ENCODE assay signal across 8 cellular contexts in the genomic region with DNA sequence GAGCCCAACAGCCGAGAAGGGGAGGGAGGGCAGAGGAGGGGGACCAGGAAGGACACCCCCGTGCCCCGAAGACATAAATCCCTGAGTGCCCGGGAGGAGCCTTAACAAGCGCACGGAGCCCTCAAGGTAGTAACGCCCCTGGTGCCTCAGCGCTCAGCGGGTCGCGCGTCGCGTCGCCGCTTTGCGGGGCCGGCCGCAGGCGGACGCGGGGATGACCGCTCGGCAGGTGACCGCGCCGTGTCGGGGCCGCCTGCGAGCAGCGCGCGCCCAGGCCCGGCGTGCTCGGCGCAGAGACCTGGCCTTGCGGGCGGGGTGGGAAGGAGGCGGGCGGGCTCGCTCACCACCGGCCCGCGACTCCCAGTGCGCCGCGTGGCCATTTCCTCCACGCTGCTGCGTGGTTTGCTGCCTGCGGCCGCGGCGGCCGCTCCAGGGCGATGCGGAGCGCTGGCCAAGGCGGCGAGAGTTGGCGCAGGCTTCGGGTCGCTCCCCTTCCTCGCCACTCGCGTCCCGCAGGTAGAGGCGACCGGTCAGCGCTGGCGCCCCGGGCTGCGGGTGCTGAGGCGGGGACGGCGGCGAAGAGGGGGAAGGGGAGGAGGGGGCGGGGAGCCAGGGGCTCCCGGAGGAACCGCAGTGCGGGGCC. TPM values are rescaled to one million over a fixed set of nuclear protein-coding genes. Genes with fewer than 3 reads are reported as not detected.
DNase-seq lines count a peak whose midpoint lies in the region; ATAC-seq and TF ChIP-seq lines count a peak whose summit lies in the region.

No MANE protein-coding gene starts in this region.

- H3K4me1 Mint-ChIP-seq in CD8-positive, alpha-beta memory T cell: peaks cover 14 to 24% (median 18%) of the 10 kb centered on the region in 3 donors

- CTCF ChIA-PET in CD8-positive, alpha-beta memory T cell (lab: Charles Lee): no interaction called here

- intact Hi-C loops in ascending aorta (cut with DNase I): no loop called here

- WGBS in iPS DF 6.9 (ENCODE audit: insufficient coverage, insufficient read length): no CpG with 5 or more reads among the region's 81 CpGs

- H3K9ac ChIP-seq in skeletal muscle satellite cell (ENCODE audit: low read depth, low read length): no peak overlapping the region

- H3K4me1 ChIP-seq in CD8-positive, alpha-beta memory T cell (ENCODE audit: insufficient read depth, low read length): no peaks in the 10 kb centered on the region
- H3K4me1 ChIP-seq in ascending aorta (peaks cover 0 to 3% of the 10 kb centered on the region in 2 donors), iPS DF 6.9 (ENCODE audit: control insufficient read depth, insufficient read depth, low read length) (peaks cover 2% of the 10 kb centered on the region; the same call in 1 of the 2 replicates), skeletal muscle satellite cell (ENCODE audit: control insufficient read depth, insufficient read depth, low read length) (peaks cover 8% of the 10 kb centered on the region)

- peak overlapping the region in 1 of 8 donors; percentile 45 for H3K27ac Mint-ChIP-seq in CD8-positive, alpha-beta memory T cell

- POLR2A ChIA-PET in CD8-positive, alpha-beta memory T cell (lab: Charles Lee): no interaction called here

- peaks cover 22 to 56% of the 10 kb centered on the region in 2 donors for H3K27me3 Mint-ChIP-seq in CD8-positive, alpha-beta memory T cell

- no peak overlapping the region for H3K27ac ChIP-seq in CD8-positive, alpha-beta memory T cell (ENCODE audit: low read depth, low read length)
- H3K27ac ChIP-seq in ascending aorta (peak overlapping the region; percentile 13 to 15), iPS DF 6.9 (ENCODE audit: low read length) (no peak overlapping the region)

- H3K9me3 Mint-ChIP-seq in CD8-positive, alpha-beta memory T cell: peaks cover 0 to 4% (median 1%) of the 10 kb centered on the region in 5 donors

- H3K36me3 ChIP-seq in CD8-positive, alpha-beta memory T cell (ENCODE audit: insufficient read depth, low read length): no peaks in the 10 kb centered on the region
- H3K36me3 ChIP-seq in ascending aorta (no peaks in the 10 kb centered on the region), iPS DF 6.9 (ENCODE audit: control insufficient read depth, insufficient read depth, low read length) (no peaks in the 10 kb centered on the region), skeletal muscle satellite cell (ENCODE audit: insufficient read depth, low read length) (no peaks in the 10 kb centered on the region)

- no peaks in the 10 kb centered on the region for H3K36me3 Mint-ChIP-seq in CD8-positive, alpha-beta memory T cell

- H3K4me2 ChIP-seq in skeletal muscle satellite cell (ENCODE audit: low read length): peak overlapping the region; percentile 83

- TF ChIP-seq CTCF in ascending aorta (IDR thresholded peaks at IDR 0.05): no peak

- no peak for DNase-seq in CD8-positive, alpha-beta memory T cell
- DNase-seq in ascending aorta (ENCODE audit: low spot score in 2 of 2) (no peak), iPS DF 6.9 (ENCODE audit: low read depth, low spot score) (no peak), NCI-H69 (lab: John Stamatoyannopoulos, UW) (no peak), NCI-H2107 (lab: John Stamatoyannopoulos, UW) (no peak)

- H3K9me3 ChIP-seq in CD8-positive, alpha-beta memory T cell (ENCODE audit: low read length): no peaks in the 10 kb centered on the region
- H3K9me3 ChIP-seq in ascending aorta (no peaks in the 10 kb centered on the region), iPS DF 6.9 (ENCODE audit: control insufficient read depth, insufficient read depth, low read length) (no peaks in the 10 kb centered on the region), skeletal muscle satellite cell (replicated peaks; ENCODE audit: low read length) (no peaks in the 10 kb centered on the region)

- peak overlapping the region in 6 of 7 donors; percentile 72 to 90 (median 76) for H3K4me3 Mint-ChIP-seq in CD8-positive, alpha-beta memory T cell

- H3K27me3 ChIP-seq in CD8-positive, alpha-beta memory T cell (ENCODE audit: insufficient read depth, low read length, poor library complexity, severe bottlenecking): no peaks in the 10 kb centered on the region
- no peaks in the 10 kb centered on the region for H3K27me3 ChIP-seq in ascending aorta
- H3K27me3 ChIP-seq in iPS DF 6.9 (ENCODE audit: control insufficient read depth, insufficient read depth, low read length): peaks cover 4% of the 10 kb centered on the region; the same call in 1 of the 2 replicates
- peaks cover 28% of the 10 kb centered on the region for H3K27me3 ChIP-seq in skeletal muscle satellite cell (ENCODE audit: control insufficient read depth, insufficient read depth, low read length)

- ATAC-seq in GM19452 (IDR thresholded peaks at IDR 0.05; ENCODE audit: unreplicated experiment) (peak; percentile 30), HG03432 (IDR thresholded peaks at IDR 0.05; ENCODE audit: unreplicated experiment) (peak; percentile 32)

- no peak overlapping the region for H3K4me3 ChIP-seq in CD8-positive, alpha-beta memory T cell (ENCODE audit: low read length)
- H3K4me3 ChIP-seq in ascending aorta (peak overlapping the region; percentile 58 to 79), iPS DF 6.9 (ENCODE audit: low read length) (peak overlapping the region; percentile 69), skeletal muscle satellite cell (ENCODE audit: low read length) (peak overlapping the region; percentile 66)

RNA-seq across cellular contexts. Expression of gene CCSER1, which starts 0.6 kb away (rescaled TPM):
- under 1 TPM in 1 of 2 experiments, not detected in 1; 0.20 TPM for total RNA-seq in CD8-positive, alpha-beta memory T cell
- 0.12 TPM for polyA plus RNA-seq in CD8-positive, alpha-beta memory T cell
- 8.9 TPM for total RNA-seq in ascending aorta
- total RNA-seq in skeletal muscle satellite cell (2012; rRNA removed): not detected in 2 replicates

Comparison
In these comparisons a context has a peak if more than half of its experiments do, and no peak if none do; other contexts are left out.
1. H3K27ac ChIP-seq: peak in ascending aorta (2 of 2); none in CD8-positive, alpha-beta memory T cell (single experiment) and iPS DF 6.9 (single experiment).